ENCODE assay signal across 18 cellular contexts in the genomic region with DNA sequence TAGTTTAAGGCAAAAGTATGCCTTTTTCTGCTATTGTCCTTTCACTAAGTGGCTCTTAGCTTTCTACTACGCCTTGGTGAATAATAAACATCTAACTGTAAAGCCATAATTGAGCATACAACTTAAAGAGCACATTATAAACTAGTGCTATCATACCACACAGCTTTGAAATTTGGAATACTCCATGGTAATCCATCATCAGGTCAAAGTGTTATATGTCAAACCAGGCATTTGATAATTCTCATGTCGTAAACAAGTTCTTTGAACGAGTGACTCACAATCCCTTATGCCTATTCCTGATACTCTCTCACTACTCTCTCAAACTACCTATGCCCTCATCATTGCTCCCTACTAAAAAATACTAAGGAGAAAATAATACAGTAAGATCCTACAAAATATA.
DNase-seq lines count a peak whose midpoint lies in the region; ATAC-seq, FAIRE-seq and TF ChIP-seq lines count a peak whose summit lies in the region.
"Had no signal": no experiment of that assay in that cellular context is flagged by ENCODE, and none has a peak within 500 bp of the region (broad histone marks: within the 10 kb centered on the region; RNA-seq: fewer than 3 reads in every experiment).

No MANE protein-coding gene starts in this region.

- no peak for TF ChIP-seq RAD21 in HepG2 (CRISPR knock-in tag; IDR thresholded peaks at IDR 0.05)

- H3K4me3 Mint-ChIP-seq in type B pancreatic cell: no peak overlapping the region
- H3K4me3 Mint-ChIP-seq: activated CD8-positive, alpha-beta T cell treated with anti-CD3 and anti-CD28 coated beads, Interleukin-2, amount 10 ng/mL, durations not matched to agents 7 days and 5 days had no signal

- H3K4me1 Mint-ChIP-seq in type B pancreatic cell (ENCODE audit: unreplicated experiment): no peaks in the 10 kb centered on the region

- in situ Hi-C loops in HepG2 (cut with HindIII; ENCODE audit: extremely low pct_ligation_motif_present, low pct_unique_long_range_greater_than_20kb): no loop called here

- POLR2A ChIA-PET in HepG2 (lab: Yijun Ruan, JAX): no interaction called here

- TF ChIP-seq EP300 in HepG2 (IDR thresholded peaks at IDR 0.05; ENCODE audit: low read depth in 2 of 2, low read length in 2 of 2) (no peak), HepG2 (CRISPR knock-in tag; IDR thresholded peaks at IDR 0.05; ENCODE audit: borderline replicate concordance) (no peak)

- H3K27ac Mint-ChIP-seq in type B pancreatic cell: no peak overlapping the region
- H3K27ac Mint-ChIP-seq: activated CD8-positive, alpha-beta T cell treated with anti-CD3 and anti-CD28 coated beads, Interleukin-2, amount 10 ng/mL, durations not matched to agents 7 days and 5 days; progenitor cell of endocrine pancreas had no signal

- no peak overlapping the region for H3K9ac ChIP-seq in HepG2 (ENCODE audit: insufficient read depth, low read depth, low read length)

- no peaks in the 10 kb centered on the region for H4K20me1 ChIP-seq in HepG2 (ENCODE audit: insufficient read depth, low read length)

- H3K36me3 ChIP-seq in RWPE2 (ENCODE audit: low read depth): no peaks in the 10 kb centered on the region
- H3K36me3 ChIP-seq in heart right ventricle: no peaks in the 10 kb centered on the region
- no peaks in the 10 kb centered on the region for H3K36me3 ChIP-seq in HepG2 (replicated peaks in 1 of 2; ENCODE audit: control insufficient read depth in 1 of 2, insufficient read depth in 2 of 2, low read length in 2 of 2)
- H3K36me3 ChIP-seq: cardiac muscle cell, upper lobe of right lung had no signal

- H2AFZ ChIP-seq in HepG2 (ENCODE audit: low read length): no peak overlapping the region

- CTCF ChIA-PET in HepG2 (lab: Yijun Ruan, JAX; ENCODE audit: low intra/inter-chr PET ratio, low total read pairs): no interaction called here

- H3K79me2 ChIP-seq in HepG2 (ENCODE audit: insufficient read depth, low read length): no peaks in the 10 kb centered on the region

- H3K9me3 Mint-ChIP-seq in type B pancreatic cell: no peaks in the 10 kb centered on the region

- 79 to 80% methylated on average over 3 of the region's 3 CpGs for WGBS in heart right ventricle, 2 donors
- 6% methylated on average over 3 of the region's 3 CpGs for WGBS in HepG2 (ENCODE audit: low lambda C conversion rate)

- peaks cover 9% of the 10 kb centered on the region for H3K27me3 Mint-ChIP-seq in type B pancreatic cell

- no TSS peak for BruUV-seq in HepG2 (replicated peaks; lab: Mats Ljungman, UMichigan)

- DNase-seq in EL (peak; percentile 81), RWPE2 (ENCODE audit: low spot score) (no peak), fibroblast of pulmonary artery (ENCODE audit: low read depth) (peak; percentile 22), retinal pigment epithelial cell (ENCODE audit: low read depth) (peak; percentile 46), heart right ventricle (no peak), type B pancreatic cell (ENCODE audit: extremely low spot score, unreplicated experiment) (no peak), amygdala (lab: John Stamatoyannopoulos, UW) (no peak), HepG2 (ENCODE audit: low spot score) (no peak)
- DNase-seq: activated CD8-positive, alpha-beta T cell treated with anti-CD3 and anti-CD28 coated beads, Interleukin-2, amount 10 ng/mL, durations not matched to agents 7 days and 5 days; activated gamma-delta T cell treated with Interleukin-2 at 50 U/mL for 16 hours; midbrain; NCI-H2081; stimulated activated CD4-positive, alpha-beta T cell treated with anti-CD3 and anti-CD28 coated beads, Interleukin-2, amount 100 ng/mL, for 24 hours; upper lobe of right lung had no signal

- no peak for FAIRE-seq in HepG2 (lab: Jason Lieb, UNC)
- FAIRE-seq: G401.6, H1 had no signal

- H3K9me3 ChIP-seq in RWPE2 (ENCODE audit: severe bottlenecking) (no peaks in the 10 kb centered on the region), heart right ventricle (no peaks in the 10 kb centered on the region), HepG2 (ENCODE audit: low read length) (no peaks in the 10 kb centered on the region)
- H3K9me3 ChIP-seq: upper lobe of right lung had no signal

- H3K4me3 ChIP-seq in RWPE2 (ENCODE audit: severe bottlenecking) (no peak overlapping the region), fibroblast of pulmonary artery (replicated peaks; ENCODE audit: low read depth, low read length) (no peak overlapping the region), retinal pigment epithelial cell (ENCODE audit: low read length) (no peak overlapping the region), heart right ventricle (no peak overlapping the region), HepG2 (replicated peaks in 1 of 3; ENCODE audit: insufficient read depth in 1 of 3, low read depth in 2 of 3, low read length in 3 of 3) (no peak overlapping the region)
- H3K4me3 ChIP-seq: cardiac muscle cell, upper lobe of right lung had no signal

- H3K27ac ChIP-seq in RWPE2 (ENCODE audit: poor library complexity, severe bottlenecking) (peak overlapping the region; percentile 41), heart right ventricle (no peak overlapping the region), HepG2 (ENCODE audit: extremely low read length, insufficient read depth, low read length) (no peak overlapping the region)
- H3K27ac ChIP-seq: cardiac muscle cell, upper lobe of right lung had no signal

- H3K27me3 ChIP-seq in RWPE2 (ENCODE audit: insufficient read depth, poor library complexity, severe bottlenecking) (no peaks in the 10 kb centered on the region), heart right ventricle (peaks cover 0 to 7% (median 0%) of the 10 kb centered on the region in 7 donors), HepG2 (ENCODE audit: control insufficient read depth in 1 of 2, insufficient read depth in 2 of 2, low read length in 2 of 2) (no peaks in the 10 kb centered on the region)
- H3K27me3 ChIP-seq: cardiac muscle cell, upper lobe of right lung had no signal

- TF ChIP-seq POLR2A in HepG2 (IDR thresholded peaks at IDR 0.05; ENCODE audit: insufficient read depth in 1 of 2, low read depth in 2 of 2, low read length in 2 of 2): no peak

- H3K4me1 ChIP-seq in RWPE2 (ENCODE audit: insufficient read depth, poor library complexity, severe bottlenecking) (peaks cover 4% of the 10 kb centered on the region), heart right ventricle (no peaks in the 10 kb centered on the region), HepG2 (ENCODE audit: insufficient read depth, low read length) (no peaks in the 10 kb centered on the region)
- H3K4me1 ChIP-seq: upper lobe of right lung had no signal

- TF ChIP-seq CTCF in RWPE2 (IDR thresholded peaks at IDR 0.05; ENCODE audit: poor library complexity, severe bottlenecking) (no peak), fibroblast of pulmonary artery (IDR thresholded peaks at IDR 0.05; ENCODE audit: low read length, missing control alignments) (no peak), retinal pigment epithelial cell (conservative IDR thresholded peaks at IDR 0.05; ENCODE audit: low read depth, low read length) (no peak), heart right ventricle (IDR thresholded peaks at IDR 0.05) (no peak), type B pancreatic cell (conservative IDR thresholded peaks at IDR 0.05) (no peak), HepG2 (CRISPR knock-in tag; IDR thresholded peaks at IDR 0.05) (no peak)

- intact Hi-C loops in heart right ventricle (cut with DNase I): no loop called here
- intact Hi-C loops in HepG2 (cut with micrococcal nuclease; ENCODE audit: unreplicated experiment): no loop called here

- no peaks in the 10 kb centered on the region for H3K36me3 Mint-ChIP-seq in type B pancreatic cell

- H3K4me2 ChIP-seq in HepG2 (ENCODE audit: low read depth, low read length): no peak overlapping the region

- ATAC-seq in RWPE2 (ENCODE audit: low read depth) (peak; percentile 50), heart right ventricle (no peak), HepG2 (no peak)
- ATAC-seq: activated CD8-positive, alpha-beta T cell treated with anti-CD3 and anti-CD28 coated beads, Interleukin-2, amount 10 ng/mL, durations not matched to agents 7 days and 5 days; upper lobe of right lung had no signal

TF ChIP-seq in HepG2, 621 proteins besides CTCF, POLR2A, EP300 and RAD21:
- no peak for TF ChIP-seq ZNF446 (CRISPR knock-in tag; IDR thresholded peaks at IDR 0.05)
- no peak for TF ChIP-seq SKI (IDR thresholded peaks at IDR 0.05; ENCODE audit: partially characterized antibody)
- TF ChIP-seq, protein P1, sequence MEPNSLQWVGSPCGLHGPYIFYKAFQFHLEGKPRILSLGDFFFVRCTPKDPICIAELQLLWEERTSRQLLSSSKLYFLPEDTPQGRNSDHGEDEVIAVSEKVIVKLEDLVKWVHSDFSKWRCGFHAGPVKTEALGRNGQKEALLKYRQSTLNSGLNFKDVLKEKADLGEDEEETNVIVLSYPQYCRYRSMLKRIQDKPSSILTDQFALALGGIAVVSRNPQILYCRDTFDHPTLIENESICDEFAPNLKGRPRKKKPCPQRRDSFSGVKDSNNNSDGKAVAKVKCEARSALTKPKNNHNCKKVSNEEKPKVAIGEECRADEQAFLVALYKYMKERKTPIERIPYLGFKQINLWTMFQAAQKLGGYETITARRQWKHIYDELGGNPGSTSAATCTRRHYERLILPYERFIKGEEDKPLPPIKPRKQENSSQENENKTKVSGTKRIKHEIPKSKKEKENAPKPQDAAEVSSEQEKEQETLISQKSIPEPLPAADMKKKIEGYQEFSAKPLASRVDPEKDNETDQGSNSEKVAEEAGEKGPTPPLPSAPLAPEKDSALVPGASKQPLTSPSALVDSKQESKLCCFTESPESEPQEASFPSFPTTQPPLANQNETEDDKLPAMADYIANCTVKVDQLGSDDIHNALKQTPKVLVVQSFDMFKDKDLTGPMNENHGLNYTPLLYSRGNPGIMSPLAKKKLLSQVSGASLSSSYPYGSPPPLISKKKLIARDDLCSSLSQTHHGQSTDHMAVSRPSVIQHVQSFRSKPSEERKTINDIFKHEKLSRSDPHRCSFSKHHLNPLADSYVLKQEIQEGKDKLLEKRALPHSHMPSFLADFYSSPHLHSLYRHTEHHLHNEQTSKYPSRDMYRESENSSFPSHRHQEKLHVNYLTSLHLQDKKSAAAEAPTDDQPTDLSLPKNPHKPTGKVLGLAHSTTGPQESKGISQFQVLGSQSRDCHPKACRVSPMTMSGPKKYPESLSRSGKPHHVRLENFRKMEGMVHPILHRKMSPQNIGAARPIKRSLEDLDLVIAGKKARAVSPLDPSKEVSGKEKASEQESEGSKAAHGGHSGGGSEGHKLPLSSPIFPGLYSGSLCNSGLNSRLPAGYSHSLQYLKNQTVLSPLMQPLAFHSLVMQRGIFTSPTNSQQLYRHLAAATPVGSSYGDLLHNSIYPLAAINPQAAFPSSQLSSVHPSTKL (CRISPR knock-in tag; IDR thresholded peaks at IDR 0.05): no peak

Comparison
In these comparisons a context has a peak if more than half of its experiments do, and no peak if none do; other contexts are left out.
1. DNase-seq: peak in EL (single experiment), fibroblast of pulmonary artery (single experiment) and retinal pigment epithelial cell (single experiment); none in RWPE2 (single experiment), heart right ventricle (0 of 2), type B pancreatic cell (single experiment), amygdala (0 of 56) and HepG2 (single experiment).